14 cellular contexts compared by ENCODE assay signal in genomic region chr11:112050721-112051120, GRCh38. TPM values are rescaled to one million over a fixed set of nuclear protein-coding genes. Genes with fewer than 3 reads are reported as not detected.
DNase-seq lines count a peak whose midpoint lies in the region; ATAC-seq and TF ChIP-seq lines count a peak whose summit lies in the region.
"Had no signal": no experiment of that assay in that cellular context is flagged by ENCODE, and none has a peak within 500 bp of the region (broad histone marks: within the 10 kb centered on the region; RNA-seq: fewer than 3 reads in every experiment).

No MANE protein-coding gene starts in this region.

- H3K9me3 Mint-ChIP-seq in CD4-positive, alpha-beta T cell = no peaks in the 10 kb centered on the region
- H3K9me3 Mint-ChIP-seq in glutamatergic neuron (ENCODE audit: unreplicated experiment) = peaks cover 3% of the 10 kb centered on the region
- no peaks in the 10 kb centered on the region for H3K9me3 Mint-ChIP-seq in activated CD8-positive, alpha-beta memory T cell treated with anti-CD3 and anti-CD28 coated beads, Interleukin-2, amount 10 ng/mL, durations not matched to agents 7 days and 5 days (ENCODE audit: low read depth)
- H3K9me3 Mint-ChIP-seq: naive thymus-derived CD8-positive, alpha-beta T cell; stimulated activated naive CD8-positive, alpha-beta T cell treated with anti-CD3 and anti-CD28 coated beads, Interleukin-15, Interleukin-2, amounts not matched to agents 100 ng/mL and 50 ng/mL, for 24 hours had no signal

- DNase-seq in GM06990 (ENCODE audit: extremely low read depth, insufficient read length) (peak; percentile 44), glutamatergic neuron (no peak), NCI-H146 treated with DMSO at 0.1 percent for 48 hours (lab: John Stamatoyannopoulos, UW; ENCODE audit: unreplicated experiment) (no peak)
- DNase-seq in CD4-positive, alpha-beta T cell = no peak
- DNase-seq in activated CD8-positive, alpha-beta memory T cell treated with anti-CD3 and anti-CD28 coated beads, Interleukin-2, amount 10 ng/mL, durations not matched to agents 7 days and 5 days = no peak
- DNase-seq: activated CD8-positive, alpha-beta T cell treated with anti-CD3 and anti-CD28 coated beads, Interleukin-2, amount 10 ng/mL, durations not matched to agents 7 days and 5 days; amygdala; naive thymus-derived CD8-positive, alpha-beta T cell had no signal

- peaks cover 3% of the 10 kb centered on the region for H3K36me3 ChIP-seq in GM06990 (ENCODE audit: control insufficient read depth, insufficient read depth, low read length)

- ATAC-seq in GM19351 (IDR thresholded peaks at IDR 0.05; ENCODE audit: unreplicated experiment) (peak; percentile 88), HG02840 (IDR thresholded peaks at IDR 0.05; ENCODE audit: low FRiP score, unreplicated experiment) (peak; percentile 78), HG03558 (IDR thresholded peaks at IDR 0.05; ENCODE audit: extremely low read depth, unreplicated experiment) (peak; percentile 54)
- no peak for ATAC-seq in CD4-positive, alpha-beta T cell (ENCODE audit: poor library complexity)
- no peak for ATAC-seq in activated CD8-positive, alpha-beta memory T cell treated with anti-CD3 and anti-CD28 coated beads, Interleukin-2, amount 10 ng/mL, durations not matched to agents 7 days and 5 days
- ATAC-seq: activated CD8-positive, alpha-beta T cell treated with anti-CD3 and anti-CD28 coated beads, Interleukin-2, amount 10 ng/mL, durations not matched to agents 7 days and 5 days; HepG2; naive thymus-derived CD8-positive, alpha-beta T cell had no signal

- H3K27me3 Mint-ChIP-seq in CD4-positive, alpha-beta T cell = no peaks in the 10 kb centered on the region
- H3K27me3 Mint-ChIP-seq in glutamatergic neuron (ENCODE audit: unreplicated experiment) = peaks cover 2% of the 10 kb centered on the region
- no peaks in the 10 kb centered on the region for H3K27me3 Mint-ChIP-seq in activated CD8-positive, alpha-beta memory T cell treated with anti-CD3 and anti-CD28 coated beads, Interleukin-2, amount 10 ng/mL, durations not matched to agents 7 days and 5 days
- H3K27me3 Mint-ChIP-seq: naive thymus-derived CD8-positive, alpha-beta T cell; stimulated activated naive CD8-positive, alpha-beta T cell treated with anti-CD3 and anti-CD28 coated beads, Interleukin-15, Interleukin-2, amounts not matched to agents 100 ng/mL and 50 ng/mL, for 24 hours had no signal

- H3K27me3 ChIP-seq in GM06990 (replicated peaks; ENCODE audit: control insufficient read depth, insufficient read depth, low read length) = no peaks in the 10 kb centered on the region
- H3K27me3 ChIP-seq in CD4-positive, alpha-beta T cell (ENCODE audit: control insufficient read depth, insufficient read depth, low read length) = no peaks in the 10 kb centered on the region
- H3K27me3 ChIP-seq: SJSA1 had no signal

- no peaks in the 10 kb centered on the region for H3K9me3 ChIP-seq in CD4-positive, alpha-beta T cell (ENCODE audit: control insufficient read depth, low read length)
- H3K9me3 ChIP-seq: SJSA1 had no signal

- no peak overlapping the region for H3K4me3 ChIP-seq in GM06990 (replicated peaks; ENCODE audit: low read depth, low read length)
- H3K4me3 ChIP-seq: SJSA1 had no signal

- no peak overlapping the region for H3K27ac Mint-ChIP-seq in CD4-positive, alpha-beta T cell
- no peak overlapping the region for H3K27ac Mint-ChIP-seq in glutamatergic neuron (ENCODE audit: unreplicated experiment)
- no peak overlapping the region for H3K27ac Mint-ChIP-seq in activated CD8-positive, alpha-beta memory T cell treated with anti-CD3 and anti-CD28 coated beads, Interleukin-2, amount 10 ng/mL, durations not matched to agents 7 days and 5 days
- H3K27ac Mint-ChIP-seq: activated CD8-positive, alpha-beta T cell treated with anti-CD3 and anti-CD28 coated beads, Interleukin-2, amount 10 ng/mL, durations not matched to agents 7 days and 5 days; stimulated activated naive CD8-positive, alpha-beta T cell treated with anti-CD3 and anti-CD28 coated beads, Interleukin-15, Interleukin-2, amounts not matched to agents 100 ng/mL and 50 ng/mL, for 24 hours had no signal

- H3K4me3 Mint-ChIP-seq in CD4-positive, alpha-beta T cell = no peak overlapping the region
- H3K4me3 Mint-ChIP-seq in glutamatergic neuron (ENCODE audit: unreplicated experiment) = no peak overlapping the region
- H3K4me3 Mint-ChIP-seq in activated CD8-positive, alpha-beta memory T cell treated with anti-CD3 and anti-CD28 coated beads, Interleukin-2, amount 10 ng/mL, durations not matched to agents 7 days and 5 days = no peak overlapping the region
- H3K4me3 Mint-ChIP-seq: activated CD8-positive, alpha-beta T cell treated with anti-CD3 and anti-CD28 coated beads, Interleukin-2, amount 10 ng/mL, durations not matched to agents 7 days and 5 days; naive thymus-derived CD8-positive, alpha-beta T cell; stimulated activated naive CD8-positive, alpha-beta T cell treated with anti-CD3 and anti-CD28 coated beads, Interleukin-15, Interleukin-2, amounts not matched to agents 100 ng/mL and 50 ng/mL, for 24 hours had no signal

- POLR2A ChIA-PET in CD4-positive, alpha-beta T cell (lab: Charles Lee) = no interaction called here

- intact Hi-C loops in CD4-positive, alpha-beta T cell (cut with DNase I, micrococcal nuclease) = no loop called here

- no peak overlapping the region for H3K27ac ChIP-seq in CD4-positive, alpha-beta T cell (ENCODE audit: low read depth, low read length)
- H3K27ac ChIP-seq: SJSA1 had no signal

- H3K36me3 Mint-ChIP-seq in CD4-positive, alpha-beta T cell (ENCODE audit: low read depth) = peaks cover 90% of the 10 kb centered on the region
- peaks cover 15% of the 10 kb centered on the region for H3K36me3 Mint-ChIP-seq in glutamatergic neuron (ENCODE audit: unreplicated experiment)
- peaks cover 66% of the 10 kb centered on the region for H3K36me3 Mint-ChIP-seq in activated CD8-positive, alpha-beta memory T cell treated with anti-CD3 and anti-CD28 coated beads, Interleukin-2, amount 10 ng/mL, durations not matched to agents 7 days and 5 days

- TF ChIP-seq CTCF in GM06990 (IDR thresholded peaks at IDR 0.05; ENCODE audit: insufficient read depth, low read length, poor library complexity, severe bottlenecking) (no peak), glutamatergic neuron (IDR thresholded peaks at IDR 0.05; ENCODE audit: partially characterized antibody, unreplicated experiment) (no peak)
- no peak for TF ChIP-seq CTCF in CD4-positive, alpha-beta T cell (IDR thresholded peaks at IDR 0.05)

- H3K4me1 Mint-ChIP-seq in CD4-positive, alpha-beta T cell (ENCODE audit: low read depth) = peaks cover 12% of the 10 kb centered on the region
- H3K4me1 Mint-ChIP-seq in glutamatergic neuron (ENCODE audit: low read depth, unreplicated experiment) = no peaks in the 10 kb centered on the region
- H3K4me1 Mint-ChIP-seq in activated CD8-positive, alpha-beta memory T cell treated with anti-CD3 and anti-CD28 coated beads, Interleukin-2, amount 10 ng/mL, durations not matched to agents 7 days and 5 days = peaks cover 12% of the 10 kb centered on the region

- CTCF ChIA-PET in CD4-positive, alpha-beta T cell (lab: Charles Lee) = no interaction called here
- CTCF ChIA-PET in activated CD8-positive, alpha-beta memory T cell treated with anti-CD3 and anti-CD28 coated beads, Interleukin-2, amount 10 ng/mL, durations not matched to agents 7 days and 5 days (lab: Charles Lee) = no interaction called here

RNA-seq across cellular contexts. Expression of gene PIH1D2, which starts 23.1 kb away (rescaled TPM):
- total RNA-seq in CD4-positive, alpha-beta T cell = not detected
- 1.4 TPM for total RNA-seq in glutamatergic neuron (ENCODE audit: unreplicated experiment)
- total RNA-seq in activated CD8-positive, alpha-beta memory T cell treated with anti-CD3 and anti-CD28 coated beads, Interleukin-2, amount 10 ng/mL, durations not matched to agents 7 days and 5 days = under 1 TPM in 1 of 2 experiments, not detected in 1; 0.49 TPM
- total RNA-seq: naive thymus-derived CD8-positive, alpha-beta T cell had no signal

RNA-seq across cellular contexts. Expression of gene NKAPD1, which starts 23.4 kb away (rescaled TPM):
- 10 to 100 TPM; 14.8 to 16.0 TPM for total RNA-seq in CD4-positive, alpha-beta T cell
- 22.3 TPM for total RNA-seq in glutamatergic neuron (ENCODE audit: unreplicated experiment)
- 10 to 100 TPM; 20.6 to 22.5 TPM for total RNA-seq in activated CD8-positive, alpha-beta memory T cell treated with anti-CD3 and anti-CD28 coated beads, Interleukin-2, amount 10 ng/mL, durations not matched to agents 7 days and 5 days

RNA-seq across cellular contexts. Expression of gene DLAT, which starts 25.5 kb away (rescaled TPM):
- 10 to 100 TPM; 10.7 to 10.8 TPM for total RNA-seq in CD4-positive, alpha-beta T cell
- 55.0 TPM for total RNA-seq in glutamatergic neuron (ENCODE audit: unreplicated experiment)
- total RNA-seq in activated CD8-positive, alpha-beta memory T cell treated with anti-CD3 and anti-CD28 coated beads, Interleukin-2, amount 10 ng/mL, durations not matched to agents 7 days and 5 days = 10 to 100 TPM; 34.7 to 43.6 TPM

RNA-seq across cellular contexts. Expression of gene TIMM8B, which starts 35.8 kb away (rescaled TPM):
- 10 to 100 TPM in 1 of 2 experiments, 1 to 10 TPM in 1; 9.1 to 10.5 TPM for total RNA-seq in CD4-positive, alpha-beta T cell
- total RNA-seq in glutamatergic neuron (ENCODE audit: unreplicated experiment) = 88.9 TPM
- 10 to 100 TPM; 44.2 to 59.8 TPM for total RNA-seq in activated CD8-positive, alpha-beta memory T cell treated with anti-CD3 and anti-CD28 coated beads, Interleukin-2, amount 10 ng/mL, durations not matched to agents 7 days and 5 days

RNA-seq across cellular contexts. Expression of gene SDHD, which starts 36.0 kb away (rescaled TPM):
- total RNA-seq in CD4-positive, alpha-beta T cell = 10 to 100 TPM; 24.8 to 29.4 TPM
- total RNA-seq in glutamatergic neuron (ENCODE audit: unreplicated experiment) = 19.7 TPM
- total RNA-seq in activated CD8-positive, alpha-beta memory T cell treated with anti-CD3 and anti-CD28 coated beads, Interleukin-2, amount 10 ng/mL, durations not matched to agents 7 days and 5 days = 10 to 100 TPM; 71.8 to 93.5 TPM

Comparison
In these comparisons a context has a peak if more than half of its experiments do, and no peak if none do; other contexts are left out.
1. ATAC-seq: peak in GM19351 (single experiment), HG02840 (single experiment) and HG03558 (single experiment); none in CD4-positive, alpha-beta T cell (single experiment) and activated CD8-positive, alpha-beta memory T cell treated with anti-CD3 and anti-CD28 coated beads, Interleukin-2, amount 10 ng/mL, durations not matched to agents 7 days and 5 days (single experiment).